In the genomic region with DNA sequence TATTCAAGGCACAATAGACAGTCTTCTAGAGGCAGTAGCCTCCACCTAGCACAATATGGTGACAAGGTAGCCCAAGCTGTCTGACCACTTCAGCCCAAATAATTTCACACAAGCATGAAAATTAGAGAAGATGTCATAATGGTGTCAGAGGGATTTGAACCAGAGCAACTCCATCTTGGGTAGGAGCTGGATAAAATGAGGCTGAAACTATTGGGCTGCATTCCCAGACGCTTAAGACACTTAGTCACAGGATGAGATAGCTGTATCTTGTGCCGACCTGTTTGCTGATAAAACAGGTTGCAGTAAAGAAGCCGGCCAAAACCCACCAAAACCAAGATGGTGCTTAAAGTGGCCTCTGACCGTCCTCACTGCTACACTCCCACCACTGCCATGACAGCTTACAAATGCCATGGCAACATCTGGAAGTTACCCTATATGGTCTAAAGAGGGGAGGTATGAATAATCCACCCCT, we compare ENCODE assay signal across 17 cellular contexts.
DNase-seq lines count a peak whose midpoint lies in the region; ATAC-seq and TF ChIP-seq lines count a peak whose summit lies in the region.
"Had no signal": no experiment of that assay in that cellular context is flagged by ENCODE, and none has a peak within 500 bp of the region (broad histone marks: within the 10 kb centered on the region; RNA-seq: fewer than 3 reads in every experiment).

No MANE protein-coding gene starts in this region.

- H3K27ac Mint-ChIP-seq in GM23338 (no peak overlapping the region), osteocyte (ENCODE audit: unreplicated experiment) (no peak overlapping the region)
- H3K27ac Mint-ChIP-seq: CD4-positive, alpha-beta memory T cell; HFFc6 had no signal

- H4K20me1 ChIP-seq in GM23338 (replicated peaks; ENCODE audit: insufficient read depth), result no peaks in the 10 kb centered on the region

- DNase-seq in GM23338 (ENCODE audit: low spot score), result no peak
- peak; percentile 38 for DNase-seq in RPMI7951 (ENCODE audit: low read depth)
- peak; percentile 48 to 49 for DNase-seq in foreskin keratinocyte
- peak; percentile 48 for DNase-seq in osteocyte (ENCODE audit: extremely low spot score, unreplicated experiment)
- no peak for DNase-seq in T1000 (lab: John Stamatoyannopoulos, UW)
- DNase-seq in NCI-H1694 (lab: John Stamatoyannopoulos, UW), result no peak
- DNase-seq: BE2C; CD4-positive, alpha-beta memory T cell; GM23248; HFFc6; NCI-H1930; NCI-H2171; NCI-H510A; RPMI8226 had no signal

- H3K27me3 ChIP-seq in GM23338 (ENCODE audit: insufficient read depth) (no peaks in the 10 kb centered on the region), foreskin keratinocyte (no peaks in the 10 kb centered on the region)
- H3K27me3 ChIP-seq: BE2C had no signal

- no peak overlapping the region for H3K4me3 ChIP-seq in GM23338
- H3K4me3 ChIP-seq: GM23248 had no signal

- peaks cover 6% of the 10 kb centered on the region for H3K4me1 ChIP-seq in GM23338 (ENCODE audit: insufficient read depth)
- no peaks in the 10 kb centered on the region for H3K4me1 ChIP-seq in foreskin keratinocyte
- H3K4me1 ChIP-seq: BE2C had no signal

- ATAC-seq in GM23338 (no peak), foreskin keratinocyte (peak; percentile 52), HG03442 (IDR thresholded peaks at IDR 0.05; ENCODE audit: unreplicated experiment) (no peak)

- no peaks in the 10 kb centered on the region for H3K36me3 ChIP-seq in GM23338 (ENCODE audit: insufficient read depth)
- H3K36me3 ChIP-seq: BE2C had no signal

- peak overlapping the region; percentile 10; the same call in 1 of the 2 replicates for H2AFZ ChIP-seq in GM23338
- H2AFZ ChIP-seq: GM23248 had no signal

- no peaks in the 10 kb centered on the region for H3F3A ChIP-seq in GM23338 (replicated peaks; ENCODE audit: low read depth)

- H3K4me3 Mint-ChIP-seq in GM23338 (no peak overlapping the region), osteocyte (ENCODE audit: unreplicated experiment) (no peak overlapping the region)
- H3K4me3 Mint-ChIP-seq: CD4-positive, alpha-beta memory T cell; HFFc6 had no signal

- H3K36me3 Mint-ChIP-seq in GM23338 (ENCODE audit: low read depth), result no peaks in the 10 kb centered on the region
- no peaks in the 10 kb centered on the region for H3K36me3 Mint-ChIP-seq in osteocyte (ENCODE audit: unreplicated experiment)
- H3K36me3 Mint-ChIP-seq: CD4-positive, alpha-beta memory T cell had no signal

- no peak overlapping the region for H3K4me2 ChIP-seq in GM23338
- H3K4me2 ChIP-seq: KMS-11 had no signal

- no peaks in the 10 kb centered on the region for H3K79me2 ChIP-seq in GM23338 (replicated peaks; ENCODE audit: insufficient read depth)

- peaks cover 16% of the 10 kb centered on the region for H3K4me1 Mint-ChIP-seq in GM23338
- no peaks in the 10 kb centered on the region for H3K4me1 Mint-ChIP-seq in osteocyte (ENCODE audit: unreplicated experiment)

- no peaks in the 10 kb centered on the region for H3K9me2 ChIP-seq in GM23338 (ENCODE audit: insufficient read depth)

- H3K27ac ChIP-seq in GM23338 (ENCODE audit: low read depth) (no peak overlapping the region), foreskin keratinocyte (no peak overlapping the region)
- H3K27ac ChIP-seq: GM23248, HL-60, KMS-11 had no signal

- no peak for TF ChIP-seq CTCF in GM23338 (conservative IDR thresholded peaks at IDR 0.05; ENCODE audit: low read depth in 2 of 2)
- TF ChIP-seq CTCF in foreskin keratinocyte (conservative IDR thresholded peaks at IDR 0.05), result no peak
- TF ChIP-seq CTCF in osteocyte (IDR thresholded peaks at IDR 0.05), result no peak

- H3K9me3 Mint-ChIP-seq in GM23338 (peaks cover 8% of the 10 kb centered on the region; the same call in 2 of the 3 replicates), osteocyte (ENCODE audit: unreplicated experiment) (peaks cover 9% of the 10 kb centered on the region)

- H3K27me3 Mint-ChIP-seq in GM23338 (ENCODE audit: insufficient read depth, low read depth, poor library complexity) (peaks cover 8% of the 10 kb centered on the region), osteocyte (ENCODE audit: unreplicated experiment) (peaks cover 9% of the 10 kb centered on the region)

TF ChIP-seq in GM23338, 12 proteins besides CTCF, POLR2A, EP300 and RAD21 (continues in another document):
- no peak for TF ChIP-seq NANOG (IDR thresholded peaks at IDR 0.05; ENCODE audit: borderline replicate concordance)
- no peak for TF ChIP-seq ZNF462 (CRISPR knock-in tag; IDR thresholded peaks at IDR 0.05)
- no peak for TF ChIP-seq JUNB (IDR thresholded peaks at IDR 0.05; ENCODE audit: unreplicated experiment)
- no peak for TF ChIP-seq CREB1 (CRISPR knock-in tag; IDR thresholded peaks at IDR 0.05; ENCODE audit: low read depth)
- no peak for TF ChIP-seq EZH2phosphoT487 (IDR thresholded peaks at IDR 0.05; ENCODE audit: unreplicated experiment)
- no peak for TF ChIP-seq ZNF331 (CRISPR knock-in tag; IDR thresholded peaks at IDR 0.05; ENCODE audit: low read depth)
- no peak for TF ChIP-seq ETS1 (IDR thresholded peaks at IDR 0.05)

Comparison
In these comparisons a context has a peak if more than half of its experiments do, and no peak if none do; other contexts are left out.
1. DNase-seq: peak in RPMI7951 (single experiment), foreskin keratinocyte (2 of 2) and osteocyte (single experiment); none in GM23338 (single experiment), T1000 (single experiment) and NCI-H1694 (single experiment).